8 cellular contexts compared by ENCODE assay signal in the genomic region with DNA sequence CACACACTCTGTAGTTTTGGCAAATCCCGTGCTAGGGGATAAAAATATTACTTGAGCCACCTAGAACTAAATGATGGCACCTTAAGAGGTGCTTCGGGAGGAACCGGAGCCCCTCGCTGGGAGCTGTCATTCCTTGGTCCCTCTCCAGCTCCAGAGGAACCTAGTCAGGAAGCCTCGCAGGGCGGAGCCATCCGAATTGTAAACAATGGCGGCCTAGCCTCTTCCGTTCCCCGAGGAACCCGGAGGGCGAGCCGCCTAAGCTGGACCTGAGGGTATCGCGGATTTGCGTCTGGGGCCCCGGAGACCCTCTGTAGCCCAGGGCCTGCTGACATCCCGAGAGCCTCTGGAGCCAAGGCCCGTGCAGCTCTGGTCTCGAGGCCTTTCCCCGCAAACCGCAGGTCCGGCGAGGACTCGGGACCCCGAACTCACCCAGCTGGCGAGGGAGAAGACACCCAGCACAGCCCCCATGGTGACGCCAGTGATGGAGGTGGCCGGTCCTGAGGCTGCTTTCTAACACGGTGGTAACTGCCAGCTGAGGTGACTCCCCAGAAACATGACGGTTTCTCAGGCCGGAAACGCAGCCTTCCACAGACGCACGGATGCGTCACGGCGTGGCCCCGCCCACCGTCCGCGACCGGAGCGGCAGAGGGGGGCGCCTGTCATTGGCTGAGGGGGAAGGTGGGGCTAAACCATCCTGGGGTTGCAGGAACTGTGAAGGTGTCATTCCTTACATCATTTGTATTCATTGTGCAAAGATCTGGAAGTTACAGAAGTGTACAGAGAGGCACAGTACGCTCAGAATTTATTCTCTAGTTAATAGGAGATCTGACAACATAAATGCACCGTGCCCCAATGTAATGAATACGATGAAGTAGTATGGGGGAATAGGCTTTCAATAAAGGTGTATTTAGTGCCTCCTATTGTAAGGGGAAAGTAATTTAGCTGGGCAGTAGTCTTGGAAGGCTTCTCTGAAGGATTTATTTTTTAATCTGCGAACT. TPM values are rescaled to one million over a fixed set of nuclear protein-coding genes. Genes with fewer than 3 reads are reported as not detected.
DNase-seq lines count a peak whose midpoint lies in the region; ATAC-seq and TF ChIP-seq lines count a peak whose summit lies in the region.

A gene (minus strand): TSS at position 587 of the 998 bp plus-strand sequence. CDS start 119 bp downstream, at position 468.

- H3K4me1 Mint-ChIP-seq in T-helper 17 cell: peaks cover 43% of the 10 kb centered on the region
- H3K4me1 Mint-ChIP-seq in progenitor cell of endocrine pancreas (ENCODE audit: low read depth): peaks cover 36% of the 10 kb centered on the region

- H3K4me3 Mint-ChIP-seq in T-helper 17 cell: peak within 1 kb of the TSS; percentile 91
- peak within 1 kb of the TSS; percentile 88 for H3K4me3 Mint-ChIP-seq in progenitor cell of endocrine pancreas (ENCODE audit: low read depth)

- H3K36me3 Mint-ChIP-seq in T-helper 17 cell (ENCODE audit: low read depth): peaks cover 5% of the 10 kb centered on the region
- H3K36me3 Mint-ChIP-seq in progenitor cell of endocrine pancreas (ENCODE audit: insufficient read depth): no peaks in the 10 kb centered on the region

- ATAC-seq in HG02885 (IDR thresholded peaks at IDR 0.05; ENCODE audit: poor library complexity, unreplicated experiment) (peak; percentile 98), T-helper 17 cell (peak; percentile 96), left cardiac atrium (peak; percentile 99 to 100)

- peak; percentile 15 for TF ChIP-seq CTCF in progenitor cell of endocrine pancreas (IDR thresholded peaks at IDR 0.05; ENCODE audit: unreplicated experiment)

- peak; percentile 85 for TF ChIP-seq POLR2A in GM15510 (IDR thresholded peaks at IDR 0.05; ENCODE audit: borderline replicate concordance, extremely low read depth, insufficient read length)

- DNase-seq in NCI-H1694 treated with DMSO at 0.1 percent for 48 hours (lab: John Stamatoyannopoulos, UW) (peak; percentile 68), T-helper 17 cell (peak; percentile 94 to 97 (median 95)), amygdala (lab: John Stamatoyannopoulos, UW) (peak; percentile 33 to 96 (median 88)), left cardiac atrium (peak; percentile 96), progenitor cell of endocrine pancreas (ENCODE audit: low spot score, unreplicated experiment) (peak; percentile 80), ureter (ENCODE audit: low spot score) (peak; percentile 97)

- H3K27ac Mint-ChIP-seq in T-helper 17 cell (peak within 1 kb of the TSS; percentile 96), progenitor cell of endocrine pancreas (peak within 1 kb of the TSS; percentile 95)

- intact Hi-C loops in left cardiac atrium (cut with DNase I): no loop called here

- H3K27me3 Mint-ChIP-seq in T-helper 17 cell (no peaks in the 10 kb centered on the region), progenitor cell of endocrine pancreas (no peaks in the 10 kb centered on the region)

- no peaks in the 10 kb centered on the region for H3K9me3 ChIP-seq in T-helper 17 cell (ENCODE audit: control insufficient read depth, low read length, poor library complexity, severe bottlenecking)

- no peaks in the 10 kb centered on the region for H3K9me3 Mint-ChIP-seq in progenitor cell of endocrine pancreas (ENCODE audit: low read depth)

RNA-seq across cellular contexts. Expression of the gene that starts here (rescaled TPM):
- 10 to 100 TPM; 62.8 to 76.2 TPM for total RNA-seq in T-helper 17 cell
- 10 to 100 TPM; 83.9 to 92.8 TPM for total RNA-seq in left cardiac atrium
- 36.8 and 41.5 TPM in 2 replicates for total RNA-seq in progenitor cell of endocrine pancreas
- 93.1 TPM for total RNA-seq in ureter

Comparison
In these comparisons a context has a peak if more than half of its experiments do, and no peak if none do; other contexts are left out.
1. Peak in every context shown above with its lines: DNase-seq and ATAC-seq.